22 cellular contexts compared by ENCODE assay signal in the genomic region with DNA sequence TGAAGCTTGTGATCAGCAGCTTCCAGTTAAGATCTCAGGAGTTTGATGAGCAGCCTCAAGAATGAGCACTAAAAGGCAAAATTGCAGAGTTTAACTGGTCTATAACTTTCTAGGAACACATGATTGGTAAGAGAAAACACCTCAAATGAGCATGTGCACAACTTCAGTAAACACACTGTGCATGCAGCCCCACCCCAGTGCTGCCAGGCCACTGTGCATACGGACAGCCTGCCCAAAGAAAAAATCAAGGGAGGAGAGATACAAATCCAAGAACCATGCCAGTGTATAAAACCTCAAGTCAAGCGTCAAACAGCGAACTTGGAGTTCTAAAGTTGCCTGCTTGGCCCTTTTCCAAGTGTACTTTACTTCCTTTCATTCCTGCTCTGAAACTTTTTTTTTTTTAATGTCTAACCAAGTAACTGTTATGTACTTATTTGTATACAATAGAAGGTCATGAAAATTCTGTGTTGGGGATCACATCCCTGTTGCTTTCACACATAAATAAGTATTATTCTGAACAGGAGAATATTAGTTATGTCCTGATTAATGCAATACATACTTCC.
"Had no signal": no experiment of that assay in that cellular context is flagged by ENCODE, and none has a peak within 500 bp of the region (broad histone marks: within the 10 kb centered on the region; RNA-seq: fewer than 3 reads in every experiment).

No MANE protein-coding gene starts in this region.

- FAIRE-seq: colon, endothelial cell of umbilical vein, keratinocyte had no signal

- H3K36me3 ChIP-seq: esophagus squamous epithelium, gastrocnemius medialis, heart right ventricle, left lung, lower lobe of right lung had no signal

- H3K4me3 ChIP-seq: coronary artery, dorsolateral prefrontal cortex, esophagus squamous epithelium, gastrocnemius medialis, heart right ventricle, left lung, lower lobe of right lung had no signal

- DNase-seq: dermis blood vessel endothelial cell; dorsolateral prefrontal cortex; effector CD4-positive, alpha-beta T cell; effector memory CD4-positive, alpha-beta T cell; esophagus squamous epithelium; foreskin fibroblast; foreskin melanocyte; gastrocnemius medialis; glutamatergic neuron; head of caudate nucleus; heart right ventricle; hippocampal formation; left colon; left ventricle myocardium superior; lower lobe of right lung; mesendoderm; midbrain had no signal

- H3K9me3 ChIP-seq: esophagus squamous epithelium, gastrocnemius medialis, heart right ventricle, lower lobe of right lung had no signal

- H3K27ac ChIP-seq: coronary artery, dorsolateral prefrontal cortex, esophagus squamous epithelium, gastrocnemius medialis, heart right ventricle, left lung, lower lobe of right lung had no signal

- H3K27me3 ChIP-seq: esophagus squamous epithelium, gastrocnemius medialis, heart right ventricle, left lung had no signal

- ATAC-seq: gastrocnemius medialis, heart right ventricle, left colon, left lung, left ventricle myocardium superior, lower lobe of right lung had no signal

- H3K4me1 ChIP-seq: gastrocnemius medialis, heart right ventricle, left lung, lower lobe of right lung had no signal
